ENCODE assay signal across 1 cellular context in the genomic region with DNA sequence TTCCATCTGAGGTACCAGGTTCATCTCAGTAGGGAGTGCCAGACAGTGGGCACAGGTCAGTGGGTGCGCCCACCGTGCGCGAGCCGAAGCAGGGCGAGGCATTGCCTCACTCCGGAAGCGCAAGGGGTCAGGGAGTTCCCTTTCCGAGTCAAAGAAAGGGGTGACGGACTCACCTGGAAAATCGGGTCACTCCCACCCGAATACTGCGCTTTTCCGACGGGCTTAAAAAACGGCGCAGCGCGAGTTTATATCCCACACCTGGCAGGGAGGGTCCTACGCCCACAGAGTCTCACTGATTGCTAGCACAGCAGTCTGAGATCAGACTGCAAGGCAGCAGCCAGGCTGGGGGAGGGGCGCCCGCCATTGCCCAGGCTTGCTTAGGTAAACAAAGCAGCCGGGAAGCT.
TF ChIP-seq lines count a peak whose summit lies in the region.

No MANE protein-coding gene starts in this region.

TF ChIP-seq in HEK293, 187 proteins besides CTCF, POLR2A, EP300 and RAD21 (continued from another document):
- TF ChIP-seq ZFP69B (tag by site-specific recombination; IDR thresholded peaks at IDR 0.05), result peak; percentile 79; the same call in 1 of the 2 replicates
- TF ChIP-seq KLF1 (tag by site-specific recombination; IDR thresholded peaks at IDR 0.05), result peak; percentile 90
- TF ChIP-seq KLF8 (tag by site-specific recombination; IDR thresholded peaks at IDR 0.05), result 0 out of 2 replicates have a peak, but pooled peaks have one; percentile 32
- TF ChIP-seq, protein P1, sequence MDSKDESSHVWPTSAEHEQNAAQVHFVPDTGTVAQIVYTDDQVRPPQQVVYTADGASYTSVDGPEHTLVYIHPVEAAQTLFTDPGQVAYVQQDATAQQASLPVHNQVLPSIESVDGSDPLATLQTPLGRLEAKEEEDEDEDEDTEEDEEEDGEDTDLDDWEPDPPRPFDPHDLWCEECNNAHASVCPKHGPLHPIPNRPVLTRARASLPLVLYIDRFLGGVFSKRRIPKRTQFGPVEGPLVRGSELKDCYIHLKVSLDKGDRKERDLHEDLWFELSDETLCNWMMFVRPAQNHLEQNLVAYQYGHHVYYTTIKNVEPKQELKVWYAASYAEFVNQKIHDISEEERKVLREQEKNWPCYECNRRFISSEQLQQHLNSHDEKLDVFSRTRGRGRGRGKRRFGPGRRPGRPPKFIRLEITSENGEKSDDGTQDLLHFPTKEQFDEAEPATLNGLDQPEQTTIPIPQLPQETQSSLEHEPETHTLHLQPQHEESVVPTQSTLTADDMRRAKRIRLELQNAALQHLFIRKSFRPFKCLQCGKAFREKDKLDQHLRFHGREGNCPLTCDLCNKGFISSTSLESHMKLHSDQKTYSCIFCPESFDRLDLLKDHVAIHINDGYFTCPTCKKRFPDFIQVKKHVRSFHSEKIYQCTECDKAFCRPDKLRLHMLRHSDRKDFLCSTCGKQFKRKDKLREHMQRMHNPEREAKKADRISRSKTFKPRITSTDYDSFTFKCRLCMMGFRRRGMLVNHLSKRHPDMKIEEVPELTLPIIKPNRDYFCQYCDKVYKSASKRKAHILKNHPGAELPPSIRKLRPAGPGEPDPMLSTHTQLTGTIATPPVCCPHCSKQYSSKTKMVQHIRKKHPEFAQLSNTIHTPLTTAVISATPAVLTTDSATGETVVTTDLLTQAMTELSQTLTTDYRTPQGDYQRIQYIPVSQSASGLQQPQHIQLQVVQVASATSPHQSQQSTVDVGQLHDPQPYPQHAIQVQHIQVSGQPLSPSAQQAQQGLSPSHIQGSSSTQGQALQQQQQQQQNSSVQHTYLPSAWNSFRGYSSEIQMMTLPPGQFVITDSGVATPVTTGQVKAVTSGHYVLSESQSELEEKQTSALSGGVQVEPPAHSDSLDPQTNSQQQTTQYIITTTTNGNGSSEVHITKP (tag by site-specific recombination; IDR thresholded peaks at IDR 0.05), result peak; percentile 33; the same call in 1 of the 2 replicates
- peak; percentile 62 for TF ChIP-seq ZBTB8A (tag by site-specific recombination; IDR thresholded peaks at IDR 0.05)
- peak; percentile 45; the same call in 1 of the 2 replicates for TF ChIP-seq SP7 (tag by site-specific recombination; IDR thresholded peaks at IDR 0.05)
- TF ChIP-seq YY1 (tag by site-specific recombination; IDR thresholded peaks at IDR 0.05), result peak; percentile 78
- TF ChIP-seq, protein P2, sequence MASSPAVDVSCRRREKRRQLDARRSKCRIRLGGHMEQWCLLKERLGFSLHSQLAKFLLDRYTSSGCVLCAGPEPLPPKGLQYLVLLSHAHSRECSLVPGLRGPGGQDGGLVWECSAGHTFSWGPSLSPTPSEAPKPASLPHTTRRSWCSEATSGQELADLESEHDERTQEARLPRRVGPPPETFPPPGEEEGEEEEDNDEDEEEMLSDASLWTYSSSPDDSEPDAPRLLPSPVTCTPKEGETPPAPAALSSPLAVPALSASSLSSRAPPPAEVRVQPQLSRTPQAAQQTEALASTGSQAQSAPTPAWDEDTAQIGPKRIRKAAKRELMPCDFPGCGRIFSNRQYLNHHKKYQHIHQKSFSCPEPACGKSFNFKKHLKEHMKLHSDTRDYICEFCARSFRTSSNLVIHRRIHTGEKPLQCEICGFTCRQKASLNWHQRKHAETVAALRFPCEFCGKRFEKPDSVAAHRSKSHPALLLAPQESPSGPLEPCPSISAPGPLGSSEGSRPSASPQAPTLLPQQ (tag by site-specific recombination; IDR thresholded peaks at IDR 0.05), result peak; percentile 77; the same call in 1 of the 2 replicates
- 0 out of 2 replicates have a peak, but pooled peaks have one; percentile 10 for TF ChIP-seq ZNF366 (tag by site-specific recombination; conservative IDR thresholded peaks at IDR 0.05)
- peak; percentile 62 for TF ChIP-seq ZNF341 (tag by site-specific recombination; IDR thresholded peaks at IDR 0.05; ENCODE audit: low read depth)
- 0 out of 2 replicates have a peak, but pooled peaks have one; percentile 26 for TF ChIP-seq WT1 (tag by site-specific recombination; IDR thresholded peaks at IDR 0.05)
- TF ChIP-seq ZNF335 (tag by site-specific recombination; conservative IDR thresholded peaks at IDR 0.05), result peak; percentile 71
- peak; percentile 64; the same call in 1 of the 2 replicates for TF ChIP-seq ZEB2 (tag by site-specific recombination; IDR thresholded peaks at IDR 0.05)
- TF ChIP-seq, protein P3, sequence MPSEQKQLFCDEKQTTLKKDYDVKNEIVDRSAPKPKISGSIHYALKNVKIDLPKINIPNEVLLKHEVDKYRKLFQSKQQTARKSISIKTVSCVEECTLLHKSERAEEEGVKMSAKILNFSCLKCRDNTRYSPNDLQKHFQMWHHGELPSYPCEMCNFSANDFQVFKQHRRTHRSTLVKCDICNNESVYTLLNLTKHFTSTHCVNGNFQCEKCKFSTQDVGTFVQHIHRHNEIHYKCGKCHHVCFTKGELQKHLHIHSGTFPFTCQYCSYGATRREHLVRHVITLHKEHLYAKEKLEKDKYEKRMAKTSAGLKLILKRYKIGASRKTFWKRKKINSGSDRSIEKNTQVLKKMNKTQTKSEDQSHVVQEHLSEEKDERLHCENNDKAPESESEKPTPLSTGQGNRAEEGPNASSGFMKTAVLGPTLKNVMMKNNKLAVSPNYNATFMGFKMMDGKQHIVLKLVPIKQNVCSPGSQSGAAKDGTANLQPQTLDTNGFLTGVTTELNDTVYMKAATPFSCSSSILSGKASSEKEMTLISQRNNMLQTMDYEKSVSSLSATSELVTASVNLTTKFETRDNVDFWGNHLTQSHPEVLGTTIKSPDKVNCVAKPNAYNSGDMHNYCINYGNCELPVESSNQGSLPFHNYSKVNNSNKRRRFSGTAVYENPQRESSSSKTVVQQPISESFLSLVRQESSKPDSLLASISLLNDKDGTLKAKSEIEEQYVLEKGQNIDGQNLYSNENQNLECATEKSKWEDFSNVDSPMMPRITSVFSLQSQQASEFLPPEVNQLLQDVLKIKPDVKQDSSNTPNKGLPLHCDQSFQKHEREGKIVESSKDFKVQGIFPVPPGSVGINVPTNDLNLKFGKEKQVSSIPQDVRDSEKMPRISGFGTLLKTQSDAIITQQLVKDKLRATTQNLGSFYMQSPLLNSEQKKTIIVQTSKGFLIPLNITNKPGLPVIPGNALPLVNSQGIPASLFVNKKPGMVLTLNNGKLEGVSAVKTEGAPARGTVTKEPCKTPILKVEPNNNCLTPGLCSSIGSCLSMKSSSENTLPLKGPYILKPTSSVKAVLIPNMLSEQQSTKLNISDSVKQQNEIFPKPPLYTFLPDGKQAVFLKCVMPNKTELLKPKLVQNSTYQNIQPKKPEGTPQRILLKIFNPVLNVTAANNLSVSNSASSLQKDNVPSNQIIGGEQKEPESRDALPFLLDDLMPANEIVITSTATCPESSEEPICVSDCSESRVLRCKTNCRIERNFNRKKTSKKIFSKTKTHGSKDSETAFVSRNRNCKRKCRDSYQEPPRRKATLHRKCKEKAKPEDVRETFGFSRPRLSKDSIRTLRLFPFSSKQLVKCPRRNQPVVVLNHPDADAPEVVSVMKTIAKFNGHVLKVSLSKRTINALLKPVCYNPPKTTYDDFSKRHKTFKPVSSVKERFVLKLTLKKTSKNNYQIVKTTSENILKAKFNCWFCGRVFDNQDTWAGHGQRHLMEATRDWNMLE (tag by site-specific recombination; conservative IDR thresholded peaks at IDR 0.05; ENCODE audit: low read depth), result peak; percentile 91
- 0 out of 2 replicates have a peak, but pooled peaks have one; percentile 39 for TF ChIP-seq ZXDB (tag by site-specific recombination; IDR thresholded peaks at IDR 0.05)
- TF ChIP-seq, protein P4, sequence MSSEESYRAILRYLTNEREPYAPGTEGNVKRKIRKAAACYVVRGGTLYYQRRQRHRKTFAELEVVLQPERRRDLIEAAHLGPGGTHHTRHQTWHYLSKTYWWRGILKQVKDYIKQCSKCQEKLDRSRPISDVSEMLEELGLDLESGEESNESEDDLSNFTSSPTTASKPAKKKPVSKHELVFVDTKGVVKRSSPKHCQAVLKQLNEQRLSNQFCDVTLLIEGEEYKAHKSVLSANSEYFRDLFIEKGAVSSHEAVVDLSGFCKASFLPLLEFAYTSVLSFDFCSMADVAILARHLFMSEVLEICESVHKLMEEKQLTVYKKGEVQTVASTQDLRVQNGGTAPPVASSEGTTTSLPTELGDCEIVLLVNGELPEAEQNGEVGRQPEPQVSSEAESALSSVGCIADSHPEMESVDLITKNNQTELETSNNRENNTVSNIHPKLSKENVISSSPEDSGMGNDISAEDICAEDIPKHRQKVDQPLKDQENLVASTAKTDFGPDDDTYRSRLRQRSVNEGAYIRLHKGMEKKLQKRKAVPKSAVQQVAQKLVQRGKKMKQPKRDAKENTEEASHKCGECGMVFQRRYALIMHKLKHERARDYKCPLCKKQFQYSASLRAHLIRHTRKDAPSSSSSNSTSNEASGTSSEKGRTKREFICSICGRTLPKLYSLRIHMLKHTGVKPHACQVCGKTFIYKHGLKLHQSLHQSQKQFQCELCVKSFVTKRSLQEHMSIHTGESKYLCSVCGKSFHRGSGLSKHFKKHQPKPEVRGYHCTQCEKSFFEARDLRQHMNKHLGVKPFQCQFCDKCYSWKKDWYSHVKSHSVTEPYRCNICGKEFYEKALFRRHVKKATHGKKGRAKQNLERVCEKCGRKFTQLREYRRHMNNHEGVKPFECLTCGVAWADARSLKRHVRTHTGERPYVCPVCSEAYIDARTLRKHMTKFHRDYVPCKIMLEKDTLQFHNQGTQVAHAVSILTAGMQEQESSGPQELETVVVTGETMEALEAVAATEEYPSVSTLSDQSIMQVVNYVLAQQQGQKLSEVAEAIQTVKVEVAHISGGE (tag by site-specific recombination; conservative IDR thresholded peaks at IDR 0.05; ENCODE audit: low read depth), result 0 out of 2 replicates have a peak, but pooled peaks have one; percentile 37
- 0 out of 2 replicates have a peak, but pooled peaks have one; percentile 66 for TF ChIP-seq ZNF324 (tag by site-specific recombination; IDR thresholded peaks at IDR 0.05)
- peak; percentile 49 for TF ChIP-seq SP3 (tag by site-specific recombination; IDR thresholded peaks at IDR 0.05)
- TF ChIP-seq KLF9 (tag by site-specific recombination; IDR thresholded peaks at IDR 0.05; ENCODE audit: low read depth), result peak; percentile 58; the same call in 1 of the 2 replicates
- TF ChIP-seq, protein P5, sequence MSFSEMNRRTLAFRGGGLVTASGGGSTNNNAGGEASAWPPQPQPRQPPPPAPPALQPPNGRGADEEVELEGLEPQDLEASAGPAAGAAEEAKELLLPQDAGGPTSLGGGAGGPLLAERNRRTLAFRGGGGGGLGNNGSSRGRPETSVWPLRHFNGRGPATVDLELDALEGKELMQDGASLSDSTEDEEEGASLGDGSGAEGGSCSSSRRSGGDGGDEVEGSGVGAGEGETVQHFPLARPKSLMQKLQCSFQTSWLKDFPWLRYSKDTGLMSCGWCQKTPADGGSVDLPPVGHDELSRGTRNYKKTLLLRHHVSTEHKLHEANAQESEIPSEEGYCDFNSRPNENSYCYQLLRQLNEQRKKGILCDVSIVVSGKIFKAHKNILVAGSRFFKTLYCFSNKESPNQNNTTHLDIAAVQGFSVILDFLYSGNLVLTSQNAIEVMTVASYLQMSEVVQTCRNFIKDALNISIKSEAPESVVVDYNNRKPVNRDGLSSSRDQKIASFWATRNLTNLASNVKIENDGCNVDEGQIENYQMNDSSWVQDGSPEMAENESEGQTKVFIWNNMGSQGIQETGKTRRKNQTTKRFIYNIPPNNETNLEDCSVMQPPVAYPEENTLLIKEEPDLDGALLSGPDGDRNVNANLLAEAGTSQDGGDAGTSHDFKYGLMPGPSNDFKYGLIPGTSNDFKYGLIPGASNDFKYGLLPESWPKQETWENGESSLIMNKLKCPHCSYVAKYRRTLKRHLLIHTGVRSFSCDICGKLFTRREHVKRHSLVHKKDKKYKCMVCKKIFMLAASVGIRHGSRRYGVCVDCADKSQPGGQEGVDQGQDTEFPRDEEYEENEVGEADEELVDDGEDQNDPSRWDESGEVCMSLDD (tag by site-specific recombination; IDR thresholded peaks at IDR 0.05), result peak; percentile 44; the same call in 1 of the 2 replicates
- 0 out of 2 replicates have a peak, but pooled peaks have one; percentile 62 for TF ChIP-seq YY2 (tag by site-specific recombination; IDR thresholded peaks at IDR 0.05)
- TF ChIP-seq, protein P6, sequence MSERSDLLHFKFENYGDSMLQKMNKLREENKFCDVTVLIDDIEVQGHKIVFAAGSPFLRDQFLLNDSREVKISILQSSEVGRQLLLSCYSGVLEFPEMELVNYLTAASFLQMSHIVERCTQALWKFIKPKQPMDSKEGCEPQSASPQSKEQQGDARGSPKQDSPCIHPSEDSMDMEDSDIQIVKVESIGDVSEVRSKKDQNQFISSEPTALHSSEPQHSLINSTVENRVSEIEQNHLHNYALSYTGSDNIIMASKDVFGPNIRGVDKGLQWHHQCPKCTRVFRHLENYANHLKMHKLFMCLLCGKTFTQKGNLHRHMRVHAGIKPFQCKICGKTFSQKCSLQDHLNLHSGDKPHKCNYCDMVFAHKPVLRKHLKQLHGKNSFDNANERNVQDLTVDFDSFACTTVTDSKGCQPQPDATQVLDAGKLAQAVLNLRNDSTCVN (tag by site-specific recombination; optimal IDR thresholded peaks at IDR 0.05), result peak; percentile 47
- peak; percentile 57; the same call in 1 of the 2 replicates for TF ChIP-seq ZNF2 (tag by site-specific recombination; IDR thresholded peaks at IDR 0.05)
- TF ChIP-seq ZNF501 (tag by site-specific recombination; IDR thresholded peaks at IDR 0.05), result peak; percentile 80
- TF ChIP-seq ZBTB48 (tag by site-specific recombination; IDR thresholded peaks at IDR 0.05), result peak; percentile 88
